Comparison of ENCODE assay signal across 16 cellular contexts in genomic region chr15:32106401-32107381, GRCh38.
"Had no signal": no experiment of that assay in that cellular context is flagged by ENCODE, and none has a peak within 500 bp of the region (broad histone marks: within the 10 kb centered on the region; RNA-seq: fewer than 3 reads in every experiment).

No MANE protein-coding gene starts in this region.

- H3K36me3 Mint-ChIP-seq: activated naive CD4-positive, alpha-beta T cell treated with anti-CD3 and anti-CD28 coated beads, Interleukin-2, amount 10 ng/mL, durations not matched to agents 7 days and 5 days; memory B cell had no signal

- H3K9me3 ChIP-seq: colonic mucosa, heart left ventricle, pancreas, psoas muscle, right atrium auricular region, transverse colon had no signal

- H3K4me1 Mint-ChIP-seq: activated B cell treated with CpG ODN at 0.5 μM for 24 hours, memory B cell had no signal

- H3K27me3 ChIP-seq: colonic mucosa, heart left ventricle, pancreas, right atrium auricular region, transverse colon had no signal

- H3K27ac ChIP-seq: colonic mucosa, epithelial cell of prostate, heart left ventricle, pancreas, psoas muscle, transverse colon had no signal

- DNase-seq: activated B cell treated with CpG ODN at 0.5 μM for 24 hours; activated effector memory CD4-positive, alpha-beta T cell treated with anti-CD3 and anti-CD28 coated beads, Interleukin-2, amount 50 U/mL, for 16 hours; activated naive CD4-positive, alpha-beta T cell treated with anti-CD3 and anti-CD28 coated beads, Interleukin-2, amount 10 ng/mL, durations not matched to agents 7 days and 5 days; colonic mucosa; left colon; nephron progenitor cell; stimulated activated CD4-positive, alpha-beta T cell treated with anti-CD3 and anti-CD28 coated beads, Interleukin-12 subunit alpha, Interleukin-12 subunit beta, amount 100 ng/mL, for 4 hours; stimulated activated CD4-positive, alpha-beta T cell treated with anti-CD3 and anti-CD28 coated beads, Interleukin-4, amount 100 ng/mL, for 4 hours; T-helper 1 cell; transverse colon had no signal

- H3K9me3 Mint-ChIP-seq: activated B cell treated with CpG ODN at 0.5 μM for 24 hours; activated naive CD4-positive, alpha-beta T cell treated with anti-CD3 and anti-CD28 coated beads, Interleukin-2, amount 10 ng/mL, durations not matched to agents 7 days and 5 days; memory B cell; nephron progenitor cell had no signal

- H3K27ac Mint-ChIP-seq: activated B cell treated with CpG ODN at 0.5 μM for 24 hours; activated naive CD4-positive, alpha-beta T cell treated with anti-CD3 and anti-CD28 coated beads, Interleukin-2, amount 10 ng/mL, durations not matched to agents 7 days and 5 days; memory B cell; nephron progenitor cell had no signal

- H3K4me3 Mint-ChIP-seq: activated B cell treated with CpG ODN at 0.5 μM for 24 hours; activated naive CD4-positive, alpha-beta T cell treated with anti-CD3 and anti-CD28 coated beads, Interleukin-2, amount 10 ng/mL, durations not matched to agents 7 days and 5 days; memory B cell; nephron progenitor cell had no signal
